ENCODE assay signal across 8 cellular contexts in the genomic region with DNA sequence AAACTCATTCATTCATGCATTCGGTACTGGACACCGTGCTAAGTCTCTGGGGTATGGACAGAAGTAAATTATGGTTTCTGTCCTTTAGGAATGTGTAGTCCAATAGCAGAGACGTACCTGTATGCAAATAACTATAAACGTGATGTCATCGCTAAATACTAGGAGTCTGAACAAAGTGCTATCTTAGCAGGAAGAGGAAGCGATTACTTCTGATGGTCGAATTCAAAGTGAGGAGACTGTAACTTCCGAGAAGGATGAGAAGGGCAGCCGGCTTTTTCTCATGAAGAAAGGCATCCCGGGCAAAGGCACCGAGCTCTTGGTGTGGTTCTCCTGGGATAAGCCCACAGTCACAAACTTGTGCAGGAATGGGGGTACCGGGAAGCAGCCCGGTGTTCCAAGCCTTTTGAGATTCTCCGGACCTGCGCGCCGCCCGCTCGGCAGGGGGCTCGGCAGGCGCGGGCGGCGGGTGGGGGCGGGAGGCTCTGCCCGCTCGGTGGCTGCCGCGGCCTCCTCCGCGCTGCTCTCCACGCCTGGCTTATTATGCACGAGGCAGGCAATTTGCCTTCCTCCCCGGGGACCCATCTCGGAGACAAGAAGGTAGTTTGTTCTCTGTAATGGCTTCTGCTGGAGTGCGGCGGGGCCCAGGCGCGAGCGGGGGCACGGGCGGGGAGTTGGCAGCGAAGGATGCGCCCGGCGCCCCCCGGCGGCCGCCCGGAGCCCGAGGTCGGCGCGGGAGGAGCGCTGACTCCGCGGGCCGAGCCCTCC.
DNase-seq lines count a peak whose midpoint lies in the region; ATAC-seq, FAIRE-seq and TF ChIP-seq lines count a peak whose summit lies in the region.

No MANE protein-coding gene starts in this region.

- no peaks in the 10 kb centered on the region for H3K79me2 ChIP-seq in smooth muscle cell (ENCODE audit: low read depth)

- peak overlapping the region; percentile 37 for H3K4me3 ChIP-seq in astrocyte of the cerebellum (ENCODE audit: low read depth, low read length)
- H3K4me3 ChIP-seq in iPS-20b (ENCODE audit: low read length) = peak overlapping the region; percentile 71
- H3K4me3 ChIP-seq in smooth muscle cell = peak overlapping the region; percentile 64

- in situ Hi-C loops in astrocyte of the cerebellum (cut with HindIII; ENCODE audit: low sequenced_read_pairs) = no loop called here

- peak overlapping the region; percentile 90 for H3K4me2 ChIP-seq in smooth muscle cell

- FAIRE-seq in GM19239 (lab: Jason Lieb, UNC) = no peak

- H4K20me1 ChIP-seq in smooth muscle cell (ENCODE audit: low read depth) = no peaks in the 10 kb centered on the region

- H3K4me1 ChIP-seq in iPS-20b (ENCODE audit: insufficient read depth, low read length) = peaks cover 12% of the 10 kb centered on the region; the same call in 1 of the 2 replicates
- peaks cover 3% of the 10 kb centered on the region for H3K4me1 ChIP-seq in smooth muscle cell (ENCODE audit: low read depth)

- H3K9me3 ChIP-seq in iPS-20b (ENCODE audit: insufficient read depth, low read depth, low read length) (no peaks in the 10 kb centered on the region; the same call in 1 of the 2 replicates), smooth muscle cell (replicated peaks; ENCODE audit: low read depth) (no peaks in the 10 kb centered on the region)

- ATAC-seq in HG02798 (IDR thresholded peaks at IDR 0.05; ENCODE audit: poor library complexity, unreplicated experiment) = no peak

- no peaks in the 10 kb centered on the region for H3F3A ChIP-seq in smooth muscle cell (ENCODE audit: low read depth)

- DNase-seq in NCI-H1436 (lab: John Stamatoyannopoulos, UW) (peak; percentile 67), NCI-H1436 treated with DMSO at 0.1 percent for 48 hours (lab: John Stamatoyannopoulos, UW) (no peak), RKO (ENCODE audit: low spot score) (peak; percentile 57), astrocyte of the cerebellum (ENCODE audit: low read depth) (no peak), smooth muscle cell (lab: John Stamatoyannopoulos, UW; ENCODE audit: unreplicated experiment) (peak; percentile 7), GM19239 (ENCODE audit: insufficient read length, low spot score) (no peak)

- H3K27me3 ChIP-seq in iPS-20b (ENCODE audit: insufficient read depth, low read length) (peaks cover 39% of the 10 kb centered on the region), smooth muscle cell (ENCODE audit: low read depth) (peaks cover 8% of the 10 kb centered on the region)

- peak overlapping the region; percentile 42; the same call in 1 of the 2 replicates for H3K9ac ChIP-seq in iPS-20b (ENCODE audit: low read depth, low read length)
- H3K9ac ChIP-seq in smooth muscle cell (ENCODE audit: low read depth) = no peak overlapping the region

- H2AFZ ChIP-seq in smooth muscle cell (ENCODE audit: low read depth) = peak overlapping the region; percentile 38

- peak; percentile 26 for TF ChIP-seq CTCF in astrocyte of the cerebellum (IDR thresholded peaks at IDR 0.05; ENCODE audit: low read depth, low read length, missing control alignments)
- peak; percentile 57 for TF ChIP-seq CTCF in smooth muscle cell (IDR thresholded peaks at IDR 0.05; ENCODE audit: borderline replicate concordance, insufficient read depth, poor library complexity, severe bottlenecking)

- H3K36me3 ChIP-seq in iPS-20b (ENCODE audit: insufficient read depth, low read depth, low read length) = no peaks in the 10 kb centered on the region
- no peaks in the 10 kb centered on the region for H3K36me3 ChIP-seq in smooth muscle cell (ENCODE audit: low read depth)

- H3K27ac ChIP-seq in iPS-20b (ENCODE audit: low read length) = no peak overlapping the region
- no peak overlapping the region for H3K27ac ChIP-seq in smooth muscle cell (ENCODE audit: low read depth)

- 6% methylated on average over 50 of the region's 58 CpGs for WGBS in smooth muscle cell (ENCODE audit: low lambda C conversion rate)

Comparison
In these comparisons a context has a peak if more than half of its experiments do, and no peak if none do; other contexts are left out.
1. DNase-seq: peak in NCI-H1436 (single experiment), RKO (single experiment) and smooth muscle cell (single experiment); none in NCI-H1436 treated with DMSO at 0.1 percent for 48 hours (single experiment), astrocyte of the cerebellum (single experiment) and GM19239 (single experiment).
2. Peak in every context shown above with its lines, with median percentiles within 50 percentile points of each other: H3K4me3 ChIP-seq.